20 cellular contexts compared by ENCODE assay signal in the genomic region with DNA sequence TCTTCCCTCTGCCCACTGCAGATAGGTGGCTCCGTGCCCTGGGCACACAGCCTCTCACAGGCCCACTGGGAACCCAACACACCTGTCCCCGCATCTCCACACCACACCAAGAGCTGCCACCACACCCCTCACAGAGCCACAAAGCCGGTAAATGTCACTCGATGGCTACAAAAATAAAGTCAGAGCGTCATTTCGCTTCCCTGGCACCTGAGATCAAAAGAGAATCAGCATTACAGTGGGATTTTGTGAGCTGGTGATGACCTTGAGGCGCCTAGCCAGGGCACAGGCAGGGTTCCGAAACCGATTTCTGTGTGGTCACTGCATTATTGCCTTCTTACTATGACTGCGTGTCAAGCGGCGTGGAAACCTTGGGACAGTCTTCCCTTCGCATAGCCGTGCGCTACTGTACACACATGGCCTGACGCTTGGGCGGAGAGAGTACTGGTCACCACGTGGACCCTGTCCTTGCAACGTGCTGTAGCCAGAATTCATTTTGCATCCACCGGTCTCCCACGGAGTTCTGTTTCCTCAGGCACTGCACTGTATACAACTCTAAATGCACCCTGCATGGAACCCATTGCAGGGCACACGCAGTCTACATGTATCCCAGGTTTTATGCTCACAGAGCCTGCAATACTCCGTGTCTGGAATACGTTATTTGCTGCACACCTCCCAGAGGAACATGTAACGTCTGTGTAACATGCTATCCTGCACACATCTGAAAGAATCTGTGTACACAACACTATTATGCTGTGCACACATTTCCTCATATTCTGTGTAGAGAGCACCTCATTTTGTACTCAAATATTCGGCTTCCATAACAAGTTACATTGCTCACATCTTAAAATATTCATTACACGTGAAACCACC. TPM values are rescaled to one million over a fixed set of nuclear protein-coding genes. Genes with fewer than 3 reads are reported as not detected.
A peak's percentile ranks its signal among the peaks of the same experiment; 100 is the strongest.
DNase-seq lines count a peak whose midpoint lies in the region; ATAC-seq, FAIRE-seq and TF ChIP-seq lines count a peak whose summit lies in the region.
"Had no signal": no experiment of that assay in that cellular context is flagged by ENCODE, and none has a peak within 500 bp of the region (broad histone marks: within the 10 kb centered on the region; RNA-seq: fewer than 3 reads in every experiment).

No MANE protein-coding gene starts in this region.

- H3K9me3 ChIP-seq in HepG2 (ENCODE audit: low read length) (no peaks in the 10 kb centered on the region), right lobe of liver (no peaks in the 10 kb centered on the region), neural cell (ENCODE audit: low read length) (no peaks in the 10 kb centered on the region)
- H3K9me3 ChIP-seq: A549, SK-N-SH had no signal

- no peak for TF ChIP-seq CTCF in HepG2 (CRISPR knock-in tag; IDR thresholded peaks at IDR 0.05)
- no peak for TF ChIP-seq CTCF in right lobe of liver (IDR thresholded peaks at IDR 0.05)
- TF ChIP-seq CTCF in fibroblast of villous mesenchyme (IDR thresholded peaks at IDR 0.05; ENCODE audit: insufficient read depth, low read depth, low read length) = no peak
- TF ChIP-seq CTCF in neural cell (IDR thresholded peaks at IDR 0.05; ENCODE audit: poor library complexity, severe bottlenecking) = no peak
- TF ChIP-seq CTCF in GM10266 (IDR thresholded peaks at IDR 0.05; ENCODE audit: control insufficient read depth, insufficient read depth, low read depth, missing control alignments) = no peak

- H3K27me3 Mint-ChIP-seq in activated CD8-positive, alpha-beta memory T cell treated with anti-CD3 and anti-CD28 coated beads, Interleukin-2, amount 10 ng/mL, durations not matched to agents 7 days and 5 days = peaks cover 88% of the 10 kb centered on the region

- H3K79me2 ChIP-seq in HepG2 (ENCODE audit: insufficient read depth, low read length) = no peaks in the 10 kb centered on the region
- no peaks in the 10 kb centered on the region for H3K79me2 ChIP-seq in neural cell (replicated peaks; ENCODE audit: insufficient read depth, low read length)

- TF ChIP-seq RAD21 in HepG2 (CRISPR knock-in tag; IDR thresholded peaks at IDR 0.05) = no peak
- TF ChIP-seq RAD21 in neural cell (conservative IDR thresholded peaks at IDR 0.05) = no peak

- H3K9me3 Mint-ChIP-seq in activated CD8-positive, alpha-beta memory T cell treated with anti-CD3 and anti-CD28 coated beads, Interleukin-2, amount 10 ng/mL, durations not matched to agents 7 days and 5 days (ENCODE audit: low read depth) = no peaks in the 10 kb centered on the region
- H3K9me3 Mint-ChIP-seq: activated T-helper 2 cell treated with anti-CD3 and anti-CD28 coated beads, Interferon-gamma antibody, Interleukin-2, Interleukin-4, amounts not matched to agents 10 μg/mL and 5 μg/mL and 100 μg/mL, durations not matched to agents 14 hours and 24 hours and 36 hours had no signal

- H3K36me3 Mint-ChIP-seq in activated CD8-positive, alpha-beta memory T cell treated with anti-CD3 and anti-CD28 coated beads, Interleukin-2, amount 10 ng/mL, durations not matched to agents 7 days and 5 days = peaks cover 7% of the 10 kb centered on the region
- H3K36me3 Mint-ChIP-seq: CD4-positive, CD25-positive, alpha-beta regulatory T cell had no signal

- no peak overlapping the region for H3K4me3 Mint-ChIP-seq in activated CD8-positive, alpha-beta memory T cell treated with anti-CD3 and anti-CD28 coated beads, Interleukin-2, amount 10 ng/mL, durations not matched to agents 7 days and 5 days

- TF ChIP-seq EP300 in HepG2 (IDR thresholded peaks at IDR 0.05; ENCODE audit: low read depth in 2 of 2, low read length in 2 of 2) (no peak), HepG2 (CRISPR knock-in tag; IDR thresholded peaks at IDR 0.05; ENCODE audit: borderline replicate concordance) (no peak), neural cell (conservative IDR thresholded peaks at IDR 0.05; ENCODE audit: poor library complexity, severe bottlenecking) (no peak)

- H3K4me1 ChIP-seq in HepG2 (ENCODE audit: insufficient read depth, low read length) = peaks cover 9% of the 10 kb centered on the region; the same call in 1 of the 2 replicates
- peaks cover 0 to 15% (median 0%) of the 10 kb centered on the region in 4 donors for H3K4me1 ChIP-seq in right lobe of liver
- no peaks in the 10 kb centered on the region for H3K4me1 ChIP-seq in urinary bladder (ENCODE audit: insufficient read depth)

- no peaks in the 10 kb centered on the region; the same call in 1 of the 2 replicates for H4K20me1 ChIP-seq in HepG2 (ENCODE audit: insufficient read depth, low read length)
- H4K20me1 ChIP-seq in neural cell (ENCODE audit: insufficient read depth) = no peaks in the 10 kb centered on the region

- H3K27me3 ChIP-seq in HepG2 (ENCODE audit: control insufficient read depth in 1 of 2, insufficient read depth in 2 of 2, low read length in 2 of 2) (peaks cover 36 to 97% of the 10 kb centered on the region in 2 experiments), right lobe of liver (peaks cover 0 to 47% of the 10 kb centered on the region in 2 donors), neural cell (ENCODE audit: insufficient read depth, low read depth, low read length) (peaks cover 98% of the 10 kb centered on the region)

- intact Hi-C loops in HepG2 (cut with micrococcal nuclease; ENCODE audit: unreplicated experiment) (no loop called here), right lobe of liver (cut with DNase I) (no loop called here)

- DNase-seq in HepG2 (ENCODE audit: low spot score) = no peak
- DNase-seq in right lobe of liver = no peak
- no peak for DNase-seq in fibroblast of villous mesenchyme (ENCODE audit: low read depth)
- no peak for DNase-seq in NCI-H2081 (lab: John Stamatoyannopoulos, UW)
- no peak for DNase-seq in GM10266 (ENCODE audit: extremely low spot score)
- no peak for DNase-seq in activated CD8-positive, alpha-beta memory T cell treated with anti-CD3 and anti-CD28 coated beads, Interleukin-2, amount 10 ng/mL, durations not matched to agents 7 days and 5 days
- DNase-seq: aorta; CD4-positive, CD25-positive, alpha-beta regulatory T cell; erythroblast; NCI-H187; NCI-H524; PC-3; SK-N-SH; stimulated activated CD4-positive, alpha-beta T cell treated with anti-CD3 and anti-CD28 coated beads, Interleukin-4, amount 100 ng/mL, for 1 hour; stimulated activated CD8-positive, alpha-beta memory T cell treated with anti-CD3 and anti-CD28 coated beads, Interleukin-4, amount 100 ng/mL, for 48 hours had no signal

- H3K9me2 ChIP-seq in neural cell (ENCODE audit: insufficient read depth, low read length) = no peaks in the 10 kb centered on the region
- H3K9me2 ChIP-seq: SK-N-SH had no signal

- no peak for TF ChIP-seq POLR2A in HepG2 (IDR thresholded peaks at IDR 0.05; ENCODE audit: insufficient read depth in 1 of 2, low read depth in 2 of 2, low read length in 2 of 2)
- TF ChIP-seq POLR2A in right lobe of liver (IDR thresholded peaks at IDR 0.05) = no peak

- no peak overlapping the region for H3K27ac Mint-ChIP-seq in activated CD8-positive, alpha-beta memory T cell treated with anti-CD3 and anti-CD28 coated beads, Interleukin-2, amount 10 ng/mL, durations not matched to agents 7 days and 5 days
- H3K27ac Mint-ChIP-seq: activated T-helper 2 cell treated with anti-CD3 and anti-CD28 coated beads, Interferon-gamma antibody, Interleukin-2, Interleukin-4, amounts not matched to agents 10 μg/mL and 5 μg/mL and 100 μg/mL, durations not matched to agents 14 hours and 24 hours and 36 hours; CD4-positive, CD25-positive, alpha-beta regulatory T cell had no signal

- WGBS in HepG2 (ENCODE audit: low lambda C conversion rate) = 31% methylated on average over 18 of the region's 27 CpGs
- 5% methylated on average over 12 of the region's 27 CpGs for whole genome bisulfite sequencing in right lobe of liver (ENCODE audit: insufficient coverage, low coverage, low lambda C conversion rate, missing lambda C conversion rate)
- 15% methylated on average over 27 of the region's 27 CpGs for whole genome bisulfite sequencing in urinary bladder

- in situ Hi-C loops in HepG2 (cut with HindIII; ENCODE audit: extremely low pct_ligation_motif_present, low pct_unique_long_range_greater_than_20kb) = loop anchor here (25.0 kb wide), 1 partner anchor 692 kb away; no protein-coding TSS in a partner anchor

- CTCF ChIA-PET in HepG2 (lab: Yijun Ruan, JAX; ENCODE audit: low intra/inter-chr PET ratio, low total read pairs) = no interaction called here
- CTCF ChIA-PET in activated CD8-positive, alpha-beta memory T cell treated with anti-CD3 and anti-CD28 coated beads, Interleukin-2, amount 10 ng/mL, durations not matched to agents 7 days and 5 days (lab: Charles Lee) = no interaction called here

- H2AFZ ChIP-seq in HepG2 (ENCODE audit: low read length) = no peak overlapping the region
- H2AFZ ChIP-seq in neural cell (ENCODE audit: low read depth, low read length) = no peak overlapping the region

- H3K27ac ChIP-seq in HepG2 (ENCODE audit: extremely low read length, insufficient read depth, low read length) (no peak overlapping the region), right lobe of liver (no peak overlapping the region), neural cell (ENCODE audit: low read length) (no peak overlapping the region), urinary bladder (ENCODE audit: low read depth) (peak overlapping the region; percentile 97)
- H3K27ac ChIP-seq: A549 had no signal

- ATAC-seq in HepG2 = no peak
- no peak for ATAC-seq in right lobe of liver
- no peak for ATAC-seq in activated CD8-positive, alpha-beta memory T cell treated with anti-CD3 and anti-CD28 coated beads, Interleukin-2, amount 10 ng/mL, durations not matched to agents 7 days and 5 days

- no peaks in the 10 kb centered on the region for H3K36me3 ChIP-seq in HepG2 (replicated peaks in 1 of 2; ENCODE audit: control insufficient read depth in 1 of 2, insufficient read depth in 2 of 2, low read length in 2 of 2)
- H3K36me3 ChIP-seq in right lobe of liver = no peaks in the 10 kb centered on the region
- H3K36me3 ChIP-seq in neural cell (ENCODE audit: insufficient read depth, low read length) = no peaks in the 10 kb centered on the region
- no peaks in the 10 kb centered on the region for H3K36me3 ChIP-seq in urinary bladder (ENCODE audit: insufficient read depth)

- POLR2A ChIA-PET in HepG2 (lab: Yijun Ruan, JAX) = no interaction called here

- no TSS peak for BruUV-seq in HepG2 (replicated peaks; lab: Mats Ljungman, UMichigan)

- no peaks in the 10 kb centered on the region for H3F3A ChIP-seq in neural cell (ENCODE audit: insufficient read depth, low read length, poor library complexity, severe bottlenecking)

- H3K9ac ChIP-seq in HepG2 (ENCODE audit: insufficient read depth, low read depth, low read length) (no peak overlapping the region), neural cell (ENCODE audit: low read length) (no peak overlapping the region)
- H3K9ac ChIP-seq: SK-N-SH had no signal

- no peak overlapping the region for H3K4me2 ChIP-seq in HepG2 (ENCODE audit: low read depth, low read length)
- H3K4me2 ChIP-seq in neural cell (ENCODE audit: low read length) = no peak overlapping the region
- H3K4me2 ChIP-seq: SK-N-SH had no signal

- H3K4me1 Mint-ChIP-seq in activated CD8-positive, alpha-beta memory T cell treated with anti-CD3 and anti-CD28 coated beads, Interleukin-2, amount 10 ng/mL, durations not matched to agents 7 days and 5 days = peaks cover 16% of the 10 kb centered on the region

- no peak overlapping the region for H3K4me3 ChIP-seq in HepG2 (replicated peaks in 1 of 3; ENCODE audit: insufficient read depth in 1 of 3, low read depth in 2 of 3, low read length in 3 of 3)
- no peak overlapping the region for H3K4me3 ChIP-seq in right lobe of liver
- H3K4me3 ChIP-seq in fibroblast of villous mesenchyme (ENCODE audit: low read depth, low read length) = peak overlapping the region; percentile 96
- no peak overlapping the region for H3K4me3 ChIP-seq in neural cell (ENCODE audit: low read length)
- peak overlapping the region; percentile 91 for H3K4me3 ChIP-seq in urinary bladder (ENCODE audit: low read depth, low read length)

- FAIRE-seq in HepG2 (lab: Jason Lieb, UNC) = no peak
- FAIRE-seq: A549, colon had no signal

RNA-seq across cellular contexts. Expression of a gene that starts 5.8 kb away (rescaled TPM):
- not detected in 2 replicates for total RNA-seq in HepG2 (2016; rRNA removed; fragmentation: Illumina TruSeq; extraction: Trizol)
- not detected in 2 replicates for total RNA-seq in HepG2 (2016; cell fraction: cytosol; rRNA removed; fragmentation: Illumina TruSeq; extraction: Trizol; ENCODE audit: low read depth)
- total RNA-seq in HepG2 (2016; cell fraction: insoluble cytoplasmic fraction; rRNA removed; fragmentation: Illumina TruSeq; extraction: Trizol) = not detected in 2 replicates
- not detected in 2 replicates for total RNA-seq in HepG2 (2016; cell fraction: membrane; rRNA removed; fragmentation: Illumina TruSeq; extraction: Trizol)
- not detected in 2 replicates for total RNA-seq in HepG2 (2016; cell fraction: nucleus; rRNA removed; fragmentation: Illumina TruSeq; extraction: Trizol)
- not detected in 2 replicates for polyA plus RNA-seq in HepG2 (2011; rRNA removed)
- not detected in 2 replicates for polyA plus RNA-seq in HepG2 (2011; cell fraction: cytosol; rRNA removed)
- polyA plus RNA-seq in HepG2 (2011; cell fraction: nucleus; rRNA removed) = not detected in 2 replicates
- polyA plus RNA-seq in HepG2 (2012) = not detected in 2 replicates
- polyA plus RNA-seq in HepG2 (2016; cell fraction: cytosol; fragmentation: Illumina TruSeq; extraction: Trizol; ENCODE audit: low read depth) = not detected in 2 replicates
- not detected in 2 replicates for polyA plus RNA-seq in HepG2 (2016; cell fraction: insoluble cytoplasmic fraction; fragmentation: Illumina TruSeq; extraction: Trizol; ENCODE audit: low read depth)
- not detected in 2 replicates for polyA plus RNA-seq in HepG2 (2016; cell fraction: membrane; fragmentation: Illumina TruSeq; extraction: Trizol; ENCODE audit: low read depth)
- not detected in 2 replicates for polyA plus RNA-seq in HepG2 (2016; cell fraction: nucleus; fragmentation: Illumina TruSeq; extraction: Trizol; ENCODE audit: insufficient read depth, low read depth)
- 5.0 TPM in 1 of 2 replicates, not detected in the other for polyA minus RNA-seq in HepG2 (2011; rRNA and poly(A)+ RNA removed; ENCODE audit: low replicate concordance)
- not detected in 2 replicates for polyA minus RNA-seq in HepG2 (2011; cell fraction: cytosol; rRNA and poly(A)+ RNA removed)
- not detected in 2 replicates for polyA minus RNA-seq in HepG2 (2011; cell fraction: nucleus; rRNA and poly(A)+ RNA removed)
- 1 to 10 TPM in 5 of 6 experiments, under 1 TPM in 1; 0.58 to 1.6 (median 1.2) TPM for total RNA-seq in right lobe of liver
- total RNA-seq in fibroblast of villous mesenchyme = 5.2 and 10.3 TPM in 2 replicates
- not detected in 2 replicates for polyA plus RNA-seq in neural cell
- not detected in 2 replicates for polyA minus RNA-seq in neural cell
- 28.9 TPM for total RNA-seq in urinary bladder
- polyA plus RNA-seq in urinary bladder = 83.3 TPM
- not detected for total RNA-seq in activated CD8-positive, alpha-beta memory T cell treated with anti-CD3 and anti-CD28 coated beads, Interleukin-2, amount 10 ng/mL, durations not matched to agents 7 days and 5 days
- total RNA-seq: activated T-helper 2 cell treated with anti-CD3 and anti-CD28 coated beads, Interferon-gamma antibody, Interleukin-2, Interleukin-4, amounts not matched to agents 10 μg/mL and 5 μg/mL and 100 μg/mL, durations not matched to agents 14 hours and 24 hours and 36 hours; CD4-positive, CD25-positive, alpha-beta regulatory T cell; PC-3 had no signal
- polyA plus RNA-seq: A549; CD4-positive, CD25-positive, alpha-beta regulatory T cell had no signal

RNA-seq across cellular contexts. Expression of a gene that starts 50.5 kb away (rescaled TPM):
- total RNA-seq in HepG2 (2016; rRNA removed; fragmentation: Illumina TruSeq; extraction: Trizol) (8.9 and 16.3 TPM in 2 replicates), right lobe of liver (10 to 100 TPM in 2 of 6 experiments, 1 to 10 TPM in 4; 5.9 to 11.6 (median 9.0) TPM), fibroblast of villous mesenchyme (11.6 and 14.7 TPM in 2 replicates), urinary bladder (20.7 TPM)
- total RNA-seq in HepG2 (2016; cell fraction: cytosol; rRNA removed; fragmentation: Illumina TruSeq; extraction: Trizol; ENCODE audit: low read depth) = 3.0 and 3.2 TPM in 2 replicates
- total RNA-seq in HepG2 (2016; cell fraction: insoluble cytoplasmic fraction; rRNA removed; fragmentation: Illumina TruSeq; extraction: Trizol) = 9.5 and 14.5 TPM in 2 replicates
- total RNA-seq in HepG2 (2016; cell fraction: membrane; rRNA removed; fragmentation: Illumina TruSeq; extraction: Trizol) = 6.0 and 6.1 TPM in 2 replicates
- total RNA-seq in HepG2 (2016; cell fraction: nucleus; rRNA removed; fragmentation: Illumina TruSeq; extraction: Trizol) = 21.7 and 25.7 TPM in 2 replicates
- polyA plus RNA-seq in HepG2 (2011; rRNA removed) (14.2 and 15.8 TPM in 2 replicates), neural cell (25.0 and 39.4 TPM in 2 replicates), urinary bladder (12.0 TPM)
- 5.8 and 6.4 TPM in 2 replicates for polyA plus RNA-seq in HepG2 (2011; cell fraction: cytosol; rRNA removed)
- polyA plus RNA-seq in HepG2 (2011; cell fraction: nucleus; rRNA removed) = 85.9 and 86.6 TPM in 2 replicates
- 8.3 and 11.3 TPM in 2 replicates for polyA plus RNA-seq in HepG2 (2012)
- polyA plus RNA-seq in HepG2 (2016; cell fraction: cytosol; fragmentation: Illumina TruSeq; extraction: Trizol; ENCODE audit: low read depth) = 1.9 and 2.3 TPM in 2 replicates
- polyA plus RNA-seq in HepG2 (2016; cell fraction: insoluble cytoplasmic fraction; fragmentation: Illumina TruSeq; extraction: Trizol; ENCODE audit: low read depth) = 9.8 and 13.1 TPM in 2 replicates
- 4.8 and 5.1 TPM in 2 replicates for polyA plus RNA-seq in HepG2 (2016; cell fraction: membrane; fragmentation: Illumina TruSeq; extraction: Trizol; ENCODE audit: low read depth)
- 28.2 and 29.9 TPM in 2 replicates for polyA plus RNA-seq in HepG2 (2016; cell fraction: nucleus; fragmentation: Illumina TruSeq; extraction: Trizol; ENCODE audit: insufficient read depth, low read depth)
- polyA minus RNA-seq in HepG2 (2011; rRNA and poly(A)+ RNA removed; ENCODE audit: low replicate concordance) = 27.7 and 27.8 TPM in 2 replicates
- 5.9 and 9.4 TPM in 2 replicates for polyA minus RNA-seq in HepG2 (2011; cell fraction: cytosol; rRNA and poly(A)+ RNA removed)
- 76.5 and 82.9 TPM in 2 replicates for polyA minus RNA-seq in HepG2 (2011; cell fraction: nucleus; rRNA and poly(A)+ RNA removed)
- 37.3 and 43.2 TPM in 2 replicates for polyA minus RNA-seq in neural cell
- 10 to 100 TPM; 23.2 to 25.3 TPM for total RNA-seq in activated CD8-positive, alpha-beta memory T cell treated with anti-CD3 and anti-CD28 coated beads, Interleukin-2, amount 10 ng/mL, durations not matched to agents 7 days and 5 days

Comparison
In these comparisons a context has a peak if more than half of its experiments do, and no peak if none do; other contexts are left out.
1. H3K4me3 ChIP-seq: peak in fibroblast of villous mesenchyme (single experiment) and urinary bladder (single experiment); none in HepG2 (0 of 3), right lobe of liver (0 of 3) and neural cell (single experiment).